ENCODE assay signal across 8 cellular contexts in genomic region chr15:69668963-69669362, GRCh38.
DNase-seq lines count a peak whose midpoint lies in the region; ATAC-seq, FAIRE-seq and TF ChIP-seq lines count a peak whose summit lies in the region.

No MANE protein-coding gene starts in this region.

- FAIRE-seq in HepG2 (lab: Jason Lieb, UNC), result no peak

- ATAC-seq in right lobe of liver, result peak; percentile 17 to 38 (median 27)
- no peak for ATAC-seq in HepG2
- ATAC-seq in HG03196 (IDR thresholded peaks at IDR 0.05; ENCODE audit: unreplicated experiment), result peak; percentile 52

- H3K79me2 ChIP-seq in HepG2 (ENCODE audit: insufficient read depth, low read length), result no peaks in the 10 kb centered on the region

- intact Hi-C loops in right lobe of liver (cut with DNase I), result no loop called here
- intact Hi-C loops in HepG2 (cut with micrococcal nuclease; ENCODE audit: unreplicated experiment), result no loop called here

- CTCF ChIA-PET in HepG2 (lab: Yijun Ruan, JAX; ENCODE audit: low intra/inter-chr PET ratio, low total read pairs), result no interaction called here

- H3K27ac ChIP-seq in right lobe of liver (no peak overlapping the region), HepG2 (ENCODE audit: extremely low read length, insufficient read depth, low read length) (no peak overlapping the region)

- no peak overlapping the region for H3K9ac ChIP-seq in HepG2 (ENCODE audit: insufficient read depth, low read depth, low read length)

- H3K36me3 ChIP-seq in right lobe of liver, result no peaks in the 10 kb centered on the region
- H3K36me3 ChIP-seq in HepG2 (replicated peaks in 1 of 2; ENCODE audit: control insufficient read depth in 1 of 2, insufficient read depth in 2 of 2, low read length in 2 of 2), result no peaks in the 10 kb centered on the region
- no peaks in the 10 kb centered on the region for H3K36me3 ChIP-seq in H7 (replicated peaks; ENCODE audit: control insufficient read depth, insufficient read depth, low read length)

- H2AFZ ChIP-seq in HepG2 (ENCODE audit: low read length), result no peak overlapping the region

- H3K4me3 ChIP-seq in right lobe of liver, result no peak overlapping the region
- no peak overlapping the region for H3K4me3 ChIP-seq in HepG2 (replicated peaks in 1 of 3; ENCODE audit: insufficient read depth in 1 of 3, low read depth in 2 of 3, low read length in 3 of 3)
- H3K4me3 ChIP-seq in H7 (ENCODE audit: insufficient read depth, low read depth, low read length), result no peak overlapping the region

- WGBS in right lobe of liver (ENCODE audit: insufficient coverage, low coverage, low lambda C conversion rate, missing lambda C conversion rate), result 80% methylated on average over 1 of the region's 4 CpGs
- WGBS in HepG2 (ENCODE audit: low lambda C conversion rate), result no CpG with 5 or more reads among the region's 4 CpGs

- TF ChIP-seq CTCF in right lobe of liver (IDR thresholded peaks at IDR 0.05) (no peak), HepG2 (CRISPR knock-in tag; IDR thresholded peaks at IDR 0.05) (no peak)

- no peak overlapping the region for H3K4me2 ChIP-seq in HepG2 (ENCODE audit: low read depth, low read length)

- peaks cover 5% of the 10 kb centered on the region; the same call in 1 of the 2 replicates for H4K20me1 ChIP-seq in HepG2 (ENCODE audit: insufficient read depth, low read length)

- no peak for TF ChIP-seq RAD21 in HepG2 (CRISPR knock-in tag; IDR thresholded peaks at IDR 0.05)

- H3K9me3 ChIP-seq in right lobe of liver (no peaks in the 10 kb centered on the region), HepG2 (ENCODE audit: low read length) (no peaks in the 10 kb centered on the region)

- in situ Hi-C loops in HepG2 (cut with HindIII; ENCODE audit: extremely low pct_ligation_motif_present, low pct_unique_long_range_greater_than_20kb), result no loop called here

- POLR2A ChIA-PET in HepG2 (lab: Yijun Ruan, JAX), result no interaction called here

- no TSS peak for BruUV-seq in HepG2 (replicated peaks; lab: Mats Ljungman, UMichigan)

- H3K4me1 ChIP-seq in right lobe of liver, result no peaks in the 10 kb centered on the region
- no peaks in the 10 kb centered on the region for H3K4me1 ChIP-seq in HepG2 (ENCODE audit: insufficient read depth, low read length)

- TF ChIP-seq POLR2A in right lobe of liver (IDR thresholded peaks at IDR 0.05) (no peak), HepG2 (IDR thresholded peaks at IDR 0.05; ENCODE audit: insufficient read depth in 1 of 2, low read depth in 2 of 2, low read length in 2 of 2) (no peak)

- DNase-seq in right lobe of liver (no peak), HepG2 (ENCODE audit: low spot score) (no peak), activated gamma-delta T cell treated with Interleukin-2 at 50 U/mL for 16 hours (peak; percentile 51), NCI-H1436 (lab: John Stamatoyannopoulos, UW) (no peak), AG08395 (ENCODE audit: low spot score) (no peak), T1000 (lab: John Stamatoyannopoulos, UW) (no peak), H7 (no peak)

- H3K27me3 ChIP-seq in right lobe of liver (no peaks in the 10 kb centered on the region), HepG2 (ENCODE audit: control insufficient read depth in 1 of 2, insufficient read depth in 2 of 2, low read length in 2 of 2) (peaks cover 15 to 65% of the 10 kb centered on the region in 2 experiments), H7 (ENCODE audit: control insufficient read depth, insufficient read depth, low read length) (no peaks in the 10 kb centered on the region)

- TF ChIP-seq EP300 in HepG2 (IDR thresholded peaks at IDR 0.05; ENCODE audit: low read depth in 2 of 2, low read length in 2 of 2) (no peak), HepG2 (CRISPR knock-in tag; IDR thresholded peaks at IDR 0.05; ENCODE audit: borderline replicate concordance) (no peak)

TF ChIP-seq in HepG2, 621 proteins besides CTCF, POLR2A, EP300 and RAD21:
- TF ChIP-seq ZNF547 (CRISPR knock-in tag; IDR thresholded peaks at IDR 0.05) (no peak), ZNF777 (CRISPR knock-in tag; IDR thresholded peaks at IDR 0.05) (no peak)
TF ChIP-seq in HepG2: peak in this region for 0.
